Comparison of ENCODE assay signal across 10 cellular contexts in the genomic region with DNA sequence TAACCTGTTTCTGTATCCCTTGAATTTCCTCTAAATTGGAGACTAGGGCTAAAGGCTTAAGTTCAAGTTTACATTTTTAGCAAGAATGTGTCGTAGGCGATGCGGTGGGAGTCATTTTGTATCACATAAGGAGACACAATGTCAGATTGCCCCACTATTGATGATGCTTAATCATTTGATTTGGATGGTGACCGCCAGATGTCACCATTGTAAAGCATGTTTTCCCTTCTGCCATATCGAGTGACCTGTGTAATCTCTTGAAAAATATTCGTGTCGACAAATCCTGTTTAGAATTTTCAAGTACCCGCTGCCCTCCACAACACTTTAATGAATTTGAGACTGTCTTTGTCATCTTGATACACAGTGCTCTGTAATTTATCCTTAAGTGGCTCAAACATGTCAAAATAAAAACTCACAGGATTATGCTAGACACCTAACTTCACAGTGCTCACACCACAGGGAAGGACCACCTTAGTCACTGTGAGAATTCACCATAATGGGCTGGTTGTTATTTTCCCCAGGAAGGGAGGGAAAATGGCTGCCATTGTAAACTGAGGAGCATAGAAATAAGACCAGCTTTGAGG. TPM values are rescaled to one million over a fixed set of nuclear protein-coding genes. Genes with fewer than 3 reads are reported as not detected.
DNase-seq lines count a peak whose midpoint lies in the region; ATAC-seq, FAIRE-seq and TF ChIP-seq lines count a peak whose summit lies in the region.
"Had no signal": no experiment of that assay in that cellular context is flagged by ENCODE, and none has a peak within 500 bp of the region (broad histone marks: within the 10 kb centered on the region; RNA-seq: fewer than 3 reads in every experiment).

No MANE protein-coding gene starts in this region.

- no peak overlapping the region for H3K4me3 ChIP-seq in vagina

- DNase-seq in Ammon's horn (ENCODE audit: low spot score) (peak; percentile 61), GM18507 (ENCODE audit: extremely low spot score, insufficient read length, low read depth) (peak; percentile 15), NCI-H510A treated with DMSO at 0.1 percent for 48 hours (lab: John Stamatoyannopoulos, UW) (peak; percentile 56), nephron progenitor cell (peak; percentile 15), vagina (ENCODE audit: extremely low spot score in 2 of 2) (no peak), NCI-H187 (lab: John Stamatoyannopoulos, UW) (no peak)

- H3K9me3 Mint-ChIP-seq in brain (no peaks in the 10 kb centered on the region), nephron progenitor cell (no peaks in the 10 kb centered on the region)

- H3K27ac ChIP-seq in vagina, result no peak overlapping the region

- H3K4me3 Mint-ChIP-seq in brain (no peak overlapping the region), nephron progenitor cell (no peak overlapping the region)

- no peaks in the 10 kb centered on the region for H3K9me3 ChIP-seq in vagina

- TF ChIP-seq POLR2A in vagina (IDR thresholded peaks at IDR 0.05), result no peak

- H3K36me3 ChIP-seq in vagina, result no peaks in the 10 kb centered on the region

- H3K4me1 ChIP-seq in vagina, result no peaks in the 10 kb centered on the region

- peak; percentile 44 for FAIRE-seq in GM18507 (lab: Jason Lieb, UNC)

- no peaks in the 10 kb centered on the region for H3K27me3 ChIP-seq in vagina

- intact Hi-C loops in vagina (cut with DNase I), result no loop called here

- H3K27ac Mint-ChIP-seq in brain (no peak overlapping the region), nephron progenitor cell (no peak overlapping the region)

- TF ChIP-seq CTCF in brain (conservative IDR thresholded peaks at IDR 0.05) (peak; percentile 65 to 66), nephron progenitor cell (IDR thresholded peaks at IDR 0.05) (peak; percentile 51), vagina (IDR thresholded peaks at IDR 0.05) (no peak)

- H3K4me1 Mint-ChIP-seq in brain (no peaks in the 10 kb centered on the region), nephron progenitor cell (peaks cover 4% of the 10 kb centered on the region)

- H3K36me3 Mint-ChIP-seq in brain (no peaks in the 10 kb centered on the region), nephron progenitor cell (ENCODE audit: low read depth) (no peaks in the 10 kb centered on the region)

- ATAC-seq in GM18517 (IDR thresholded peaks at IDR 0.05; ENCODE audit: unreplicated experiment), result no peak

- H3K27me3 Mint-ChIP-seq in brain (peaks cover 43% of the 10 kb centered on the region), nephron progenitor cell (ENCODE audit: low read depth, poor library complexity) (peaks cover 60% of the 10 kb centered on the region)

RNA-seq across cellular contexts. Expression of a gene that starts 34.5 kb away (rescaled TPM):
- polyA plus RNA-seq in brain (ENCODE audit: insufficient read depth, low read depth, low replicate concordance), result not detected
- not detected for total RNA-seq in vagina
- total RNA-seq: frontal cortex, temporal lobe had no signal

Comparison
In these comparisons a context has a peak if more than half of its experiments do, and no peak if none do; other contexts are left out.
1. DNase-seq: peak in Ammon's horn (single experiment), GM18507 (single experiment), NCI-H510A treated with DMSO at 0.1 percent for 48 hours (single experiment) and nephron progenitor cell (single experiment); none in vagina (0 of 2) and NCI-H187 (0 of 2).
2. CTCF ChIP-seq: peak in brain (2 of 2) and nephron progenitor cell (single experiment); none in vagina (0 of 3).